Comparison of ENCODE assay signal across 13 cellular contexts in the genomic region with DNA sequence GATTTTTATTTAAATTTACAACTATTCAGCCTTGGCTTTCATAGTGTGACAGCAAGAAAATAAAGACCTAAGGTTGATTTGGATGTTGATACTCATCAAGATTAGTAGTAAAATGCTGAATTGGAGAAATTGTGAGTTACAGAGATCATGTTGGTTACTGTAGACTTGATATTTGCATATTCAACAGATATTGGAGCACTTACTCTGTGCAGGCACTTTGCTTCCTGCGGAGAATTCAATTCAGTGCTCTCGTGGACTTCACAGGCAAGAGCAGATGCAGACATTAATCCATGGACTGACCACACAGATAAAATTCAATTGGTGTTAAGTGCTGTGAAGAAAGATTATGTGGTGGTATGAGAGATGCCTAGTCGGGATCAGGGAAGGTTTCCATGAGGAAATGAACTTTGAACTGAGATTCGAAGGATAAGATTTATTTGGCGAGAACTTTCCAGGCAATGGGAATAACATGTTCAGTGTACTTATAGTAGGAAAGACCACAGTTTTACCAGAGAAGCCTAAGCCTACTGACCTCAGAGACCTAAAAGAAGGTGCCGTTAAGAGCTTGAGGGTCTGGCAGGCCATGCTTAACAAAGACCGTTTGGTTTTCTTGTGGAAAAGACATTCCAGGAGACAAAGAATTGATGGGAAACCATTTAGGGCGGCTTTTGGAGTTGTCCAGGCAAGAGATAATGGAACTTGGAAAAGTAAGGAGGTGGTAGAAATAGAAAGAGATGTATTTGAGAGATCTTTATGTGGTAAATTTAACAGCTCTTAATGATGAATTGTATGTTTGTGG. TPM values are rescaled to one million over a fixed set of nuclear protein-coding genes. Genes with fewer than 3 reads are reported as not detected.
DNase-seq lines count a peak whose midpoint lies in the region; ATAC-seq and TF ChIP-seq lines count a peak whose summit lies in the region.
"Had no signal": no experiment of that assay in that cellular context is flagged by ENCODE, and none has a peak within 500 bp of the region (broad histone marks: within the 10 kb centered on the region; RNA-seq: fewer than 3 reads in every experiment).

No MANE protein-coding gene starts in this region.

- no peak overlapping the region for H4K91ac ChIP-seq in trophoblast cell (ENCODE audit: low read depth, low read length)

- no peak overlapping the region for H4K8ac ChIP-seq in trophoblast cell (ENCODE audit: low read depth, low read length)

- H3K9ac ChIP-seq in trophoblast cell (ENCODE audit: low read length), result no peak overlapping the region

- no peak overlapping the region for H3K27ac ChIP-seq in trophoblast cell (ENCODE audit: low read depth, low read length)
- H3K27ac ChIP-seq: suprapubic skin had no signal

- H2AK5ac ChIP-seq in trophoblast cell (ENCODE audit: low read length), result no peak overlapping the region

- intact Hi-C loops in activated CD8-positive, alpha-beta T cell treated with anti-CD3 and anti-CD28 coated beads for 36 hours (cut with micrococcal nuclease), result no loop called here

- H3K4me1 Mint-ChIP-seq in activated CD8-positive, alpha-beta T cell treated with anti-CD3 and anti-CD28 coated beads for 36 hours (ENCODE audit: low read depth), result peaks cover 61% of the 10 kb centered on the region
- peaks cover 51% of the 10 kb centered on the region for H3K4me1 Mint-ChIP-seq in activated CD8-positive, alpha-beta T cell treated with anti-CD3 and anti-CD28 coated beads, Interleukin-2, amount 10 ng/mL, durations not matched to agents 7 days and 5 days (ENCODE audit: low read depth)
- H3K4me1 Mint-ChIP-seq in chondrocyte (ENCODE audit: low read depth), result peaks cover 52% of the 10 kb centered on the region

- H3K4me2 ChIP-seq in trophoblast cell (ENCODE audit: low read length), result no peak overlapping the region

- H3K27ac Mint-ChIP-seq in activated CD8-positive, alpha-beta T cell treated with anti-CD3 and anti-CD28 coated beads for 36 hours, result peak overlapping the region; percentile 34
- no peak overlapping the region for H3K27ac Mint-ChIP-seq in activated CD8-positive, alpha-beta T cell treated with anti-CD3 and anti-CD28 coated beads, Interleukin-2, amount 10 ng/mL, durations not matched to agents 7 days and 5 days
- H3K27ac Mint-ChIP-seq in chondrocyte (ENCODE audit: unreplicated experiment), result peak overlapping the region; percentile 9
- H3K27ac Mint-ChIP-seq: activated naive CD4-positive, alpha-beta T cell treated with anti-CD3 and anti-CD28 coated beads, Interleukin-2, amount 10 ng/mL, durations not matched to agents 7 days and 5 days had no signal

- H3K36me3 ChIP-seq in trophoblast cell (ENCODE audit: control insufficient read depth in 1 of 2, insufficient read depth in 2 of 2, low read length in 2 of 2), result peaks cover 10% of the 10 kb centered on the region in 2 experiments
- H3K36me3 ChIP-seq in H7 (replicated peaks; ENCODE audit: control insufficient read depth, insufficient read depth, low read length), result no peaks in the 10 kb centered on the region

- H3K4me1 ChIP-seq in trophoblast cell (ENCODE audit: control insufficient read depth in 1 of 2, insufficient read depth in 2 of 2, low read length in 2 of 2), result peaks cover 0 to 2% of the 10 kb centered on the region in 2 experiments

- H3K9me3 ChIP-seq in trophoblast cell (ENCODE audit: insufficient read depth, low read depth, low read length), result no peaks in the 10 kb centered on the region
- H3K9me3 ChIP-seq: suprapubic skin had no signal

- peak overlapping the region; percentile 10 for H3K4ac ChIP-seq in trophoblast cell (ENCODE audit: low read depth, low read length)

- H3K27me3 Mint-ChIP-seq in activated CD8-positive, alpha-beta T cell treated with anti-CD3 and anti-CD28 coated beads for 36 hours, result no peaks in the 10 kb centered on the region
- no peaks in the 10 kb centered on the region for H3K27me3 Mint-ChIP-seq in activated CD8-positive, alpha-beta T cell treated with anti-CD3 and anti-CD28 coated beads, Interleukin-2, amount 10 ng/mL, durations not matched to agents 7 days and 5 days (ENCODE audit: low read depth)
- no peaks in the 10 kb centered on the region for H3K27me3 Mint-ChIP-seq in chondrocyte (ENCODE audit: low read depth)

- no peak overlapping the region for H3K4me3 Mint-ChIP-seq in activated CD8-positive, alpha-beta T cell treated with anti-CD3 and anti-CD28 coated beads for 36 hours
- no peak overlapping the region for H3K4me3 Mint-ChIP-seq in activated CD8-positive, alpha-beta T cell treated with anti-CD3 and anti-CD28 coated beads, Interleukin-2, amount 10 ng/mL, durations not matched to agents 7 days and 5 days
- no peak overlapping the region for H3K4me3 Mint-ChIP-seq in chondrocyte (ENCODE audit: unreplicated experiment)
- H3K4me3 Mint-ChIP-seq: activated naive CD4-positive, alpha-beta T cell treated with anti-CD3 and anti-CD28 coated beads, Interleukin-2, amount 10 ng/mL, durations not matched to agents 7 days and 5 days had no signal

- no peak overlapping the region for H2BK12ac ChIP-seq in trophoblast cell (ENCODE audit: low read length)

- no CpG with 5 or more reads among the region's 8 CpGs for WGBS in trophoblast cell (ENCODE audit: extremely low coverage, insufficient coverage, insufficient read length)

- no peak overlapping the region for H3K18ac ChIP-seq in trophoblast cell (ENCODE audit: low read length)

- H3K14ac ChIP-seq in trophoblast cell (ENCODE audit: low read length), result no peak overlapping the region

- peak overlapping the region; percentile 18 for H3K4me3 ChIP-seq in NB4 (ENCODE audit: low read depth, low read length)
- no peak overlapping the region for H3K4me3 ChIP-seq in trophoblast cell (ENCODE audit: low read depth, low read length)
- no peak overlapping the region for H3K4me3 ChIP-seq in H7 (ENCODE audit: insufficient read depth, low read depth, low read length)
- H3K4me3 ChIP-seq: suprapubic skin had no signal

- DNase-seq in activated CD8-positive, alpha-beta T cell treated with anti-CD3 and anti-CD28 coated beads for 36 hours, result no peak
- no peak for DNase-seq in activated CD8-positive, alpha-beta T cell treated with anti-CD3 and anti-CD28 coated beads, Interleukin-2, amount 10 ng/mL, durations not matched to agents 7 days and 5 days
- DNase-seq in NB4 (ENCODE audit: low read depth) (no peak), chondrocyte (ENCODE audit: low spot score) (no peak), trophoblast cell (no peak), nucleus accumbens (lab: John Stamatoyannopoulos, UW) (no peak), T-helper 1 cell (no peak), H7 (no peak)
- DNase-seq: ACHN; activated CD4-positive, CD25-positive, alpha-beta regulatory T cell treated with anti-CD3 and anti-CD28 coated beads, Interleukin-2, amount 50 U/mL, for 72 hours; activated naive CD4-positive, alpha-beta T cell treated with anti-CD3 and anti-CD28 coated beads, Interleukin-2, amount 10 ng/mL, durations not matched to agents 7 days and 5 days; SIG-M5 had no signal

- peaks cover 23% of the 10 kb centered on the region for H3K79me2 ChIP-seq in trophoblast cell (ENCODE audit: control insufficient read depth, insufficient read depth, low read length, poor library complexity)

- CTCF ChIA-PET in activated CD8-positive, alpha-beta T cell treated with anti-CD3 and anti-CD28 coated beads for 36 hours (lab: Charles Lee), result no interaction called here
- CTCF ChIA-PET in activated CD8-positive, alpha-beta T cell treated with anti-CD3 and anti-CD28 coated beads, Interleukin-2, amount 10 ng/mL, durations not matched to agents 7 days and 5 days (lab: Charles Lee), result no interaction called here

- no peak overlapping the region for H2BK5ac ChIP-seq in trophoblast cell (ENCODE audit: low read depth, low read length, poor library complexity)

- H3K79me1 ChIP-seq in trophoblast cell (ENCODE audit: low read length), result peaks cover 9% of the 10 kb centered on the region

- no peaks in the 10 kb centered on the region for H3K27me3 ChIP-seq in trophoblast cell (ENCODE audit: insufficient read depth, low read length)
- no peaks in the 10 kb centered on the region for H3K27me3 ChIP-seq in H7 (ENCODE audit: control insufficient read depth, insufficient read depth, low read length)
- H3K27me3 ChIP-seq: suprapubic skin had no signal

- H2BK120ac ChIP-seq in trophoblast cell (ENCODE audit: insufficient read depth, low read length, poor library complexity), result no peak overlapping the region

- H3K23ac ChIP-seq in trophoblast cell (ENCODE audit: low read length), result no peak overlapping the region

- no peak overlapping the region for H2AFZ ChIP-seq in trophoblast cell (ENCODE audit: insufficient read depth, low read length, poor library complexity)

- H3K9me3 Mint-ChIP-seq in activated CD8-positive, alpha-beta T cell treated with anti-CD3 and anti-CD28 coated beads for 36 hours, result no peaks in the 10 kb centered on the region
- no peaks in the 10 kb centered on the region for H3K9me3 Mint-ChIP-seq in activated CD8-positive, alpha-beta T cell treated with anti-CD3 and anti-CD28 coated beads, Interleukin-2, amount 10 ng/mL, durations not matched to agents 7 days and 5 days (ENCODE audit: insufficient read depth)
- no peaks in the 10 kb centered on the region for H3K9me3 Mint-ChIP-seq in chondrocyte (ENCODE audit: low read depth)
- H3K9me3 Mint-ChIP-seq: activated naive CD4-positive, alpha-beta T cell treated with anti-CD3 and anti-CD28 coated beads, Interleukin-2, amount 10 ng/mL, durations not matched to agents 7 days and 5 days had no signal

- no peak for TF ChIP-seq POLR2A in NB4 (IDR thresholded peaks at IDR 0.05; ENCODE audit: extremely low read depth, insufficient read length)

- POLR2A ChIA-PET in activated CD8-positive, alpha-beta T cell treated with anti-CD3 and anti-CD28 coated beads for 36 hours (lab: Charles Lee), result no interaction called here
- POLR2A ChIA-PET in activated CD8-positive, alpha-beta T cell treated with anti-CD3 and anti-CD28 coated beads, Interleukin-2, amount 10 ng/mL, durations not matched to agents 7 days and 5 days (lab: Charles Lee), result interaction anchor here (0.7 kb wide), 1 partner anchor 9 kb away, joined by 4 read pairs; no protein-coding TSS in a partner anchor

- TF ChIP-seq CTCF in activated CD8-positive, alpha-beta T cell treated with anti-CD3 and anti-CD28 coated beads for 36 hours (IDR thresholded peaks at IDR 0.05), result no peak
- TF ChIP-seq CTCF in NB4 (IDR thresholded peaks at IDR 0.05; ENCODE audit: low read depth, low read length) (no peak), chondrocyte (IDR thresholded peaks at IDR 0.05) (no peak)

- no peak overlapping the region for H4K12ac ChIP-seq in trophoblast cell (ENCODE audit: low read depth, low read length)

- no peak for ATAC-seq in activated CD8-positive, alpha-beta T cell treated with anti-CD3 and anti-CD28 coated beads for 36 hours
- no peak for ATAC-seq in activated CD8-positive, alpha-beta T cell treated with anti-CD3 and anti-CD28 coated beads, Interleukin-2, amount 10 ng/mL, durations not matched to agents 7 days and 5 days

- H3K36me3 Mint-ChIP-seq in activated CD8-positive, alpha-beta T cell treated with anti-CD3 and anti-CD28 coated beads for 36 hours (ENCODE audit: low read depth), result peaks cover 44% of the 10 kb centered on the region
- H3K36me3 Mint-ChIP-seq in activated CD8-positive, alpha-beta T cell treated with anti-CD3 and anti-CD28 coated beads, Interleukin-2, amount 10 ng/mL, durations not matched to agents 7 days and 5 days (ENCODE audit: low read depth), result peaks cover 42% of the 10 kb centered on the region
- H3K36me3 Mint-ChIP-seq in chondrocyte (ENCODE audit: low read depth), result peaks cover 5% of the 10 kb centered on the region

RNA-seq across cellular contexts. Expression of gene SELENOT, which starts 4.3 kb away (rescaled TPM):
- total RNA-seq in activated CD8-positive, alpha-beta T cell treated with anti-CD3 and anti-CD28 coated beads for 36 hours, result 10 to 100 TPM; 77.6 to 89.8 TPM
- total RNA-seq in activated CD8-positive, alpha-beta T cell treated with anti-CD3 and anti-CD28 coated beads, Interleukin-2, amount 10 ng/mL, durations not matched to agents 7 days and 5 days, result 100 to 1,000 TPM in 1 of 2 experiments, 10 to 100 TPM in 1; 99.8 to 104 TPM
- 70.5 to 83.8 TPM (median 79.1 TPM) in 3 replicates for total RNA-seq in chondrocyte
- polyA plus RNA-seq in trophoblast cell (2013), result 176 and 185 TPM in 2 replicates
- 106 and 140 TPM in 2 replicates for total RNA-seq in H7 (2014; rRNA removed; shearing (Covaris generic))
